In the genomic region with DNA sequence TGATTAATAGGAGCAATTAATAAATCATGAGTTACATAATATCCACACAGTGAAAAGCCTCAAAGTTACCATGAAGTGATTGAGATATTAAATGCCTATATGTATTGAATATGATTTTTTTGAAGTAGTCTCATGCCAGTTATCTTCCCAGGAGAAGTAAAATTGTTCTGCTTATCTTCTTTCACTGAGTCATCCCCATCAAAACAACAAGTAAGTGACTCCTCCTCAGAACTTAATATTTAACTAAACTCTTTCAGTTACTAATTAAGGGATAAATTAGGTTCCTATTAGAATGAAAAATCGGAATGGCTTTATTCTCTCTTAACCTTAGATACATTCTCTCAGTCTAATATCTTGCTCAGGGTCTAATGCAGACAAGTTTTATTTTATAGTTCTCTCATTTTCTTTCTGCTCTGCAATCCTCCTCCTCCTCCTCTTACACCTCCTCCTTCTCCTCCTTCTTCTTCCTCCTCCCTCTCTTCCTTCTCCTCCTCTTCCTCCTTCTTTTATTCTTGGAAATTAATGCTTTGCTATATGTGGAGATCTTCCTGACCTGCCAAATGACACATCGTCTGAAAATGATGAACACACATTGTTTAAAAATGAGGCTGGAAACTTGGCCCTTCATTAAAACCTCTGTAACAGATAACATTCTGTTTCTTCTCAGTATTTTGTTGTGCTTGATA, we compare ENCODE assay signal across 1 cellular context.
TF ChIP-seq lines count a peak whose summit lies in the region.

No MANE protein-coding gene starts in this region.

TF ChIP-seq in K562, 482 proteins besides CTCF, POLR2A, EP300 and RAD21 (continued from another document and continues in another):
- TF ChIP-seq, protein P1, sequence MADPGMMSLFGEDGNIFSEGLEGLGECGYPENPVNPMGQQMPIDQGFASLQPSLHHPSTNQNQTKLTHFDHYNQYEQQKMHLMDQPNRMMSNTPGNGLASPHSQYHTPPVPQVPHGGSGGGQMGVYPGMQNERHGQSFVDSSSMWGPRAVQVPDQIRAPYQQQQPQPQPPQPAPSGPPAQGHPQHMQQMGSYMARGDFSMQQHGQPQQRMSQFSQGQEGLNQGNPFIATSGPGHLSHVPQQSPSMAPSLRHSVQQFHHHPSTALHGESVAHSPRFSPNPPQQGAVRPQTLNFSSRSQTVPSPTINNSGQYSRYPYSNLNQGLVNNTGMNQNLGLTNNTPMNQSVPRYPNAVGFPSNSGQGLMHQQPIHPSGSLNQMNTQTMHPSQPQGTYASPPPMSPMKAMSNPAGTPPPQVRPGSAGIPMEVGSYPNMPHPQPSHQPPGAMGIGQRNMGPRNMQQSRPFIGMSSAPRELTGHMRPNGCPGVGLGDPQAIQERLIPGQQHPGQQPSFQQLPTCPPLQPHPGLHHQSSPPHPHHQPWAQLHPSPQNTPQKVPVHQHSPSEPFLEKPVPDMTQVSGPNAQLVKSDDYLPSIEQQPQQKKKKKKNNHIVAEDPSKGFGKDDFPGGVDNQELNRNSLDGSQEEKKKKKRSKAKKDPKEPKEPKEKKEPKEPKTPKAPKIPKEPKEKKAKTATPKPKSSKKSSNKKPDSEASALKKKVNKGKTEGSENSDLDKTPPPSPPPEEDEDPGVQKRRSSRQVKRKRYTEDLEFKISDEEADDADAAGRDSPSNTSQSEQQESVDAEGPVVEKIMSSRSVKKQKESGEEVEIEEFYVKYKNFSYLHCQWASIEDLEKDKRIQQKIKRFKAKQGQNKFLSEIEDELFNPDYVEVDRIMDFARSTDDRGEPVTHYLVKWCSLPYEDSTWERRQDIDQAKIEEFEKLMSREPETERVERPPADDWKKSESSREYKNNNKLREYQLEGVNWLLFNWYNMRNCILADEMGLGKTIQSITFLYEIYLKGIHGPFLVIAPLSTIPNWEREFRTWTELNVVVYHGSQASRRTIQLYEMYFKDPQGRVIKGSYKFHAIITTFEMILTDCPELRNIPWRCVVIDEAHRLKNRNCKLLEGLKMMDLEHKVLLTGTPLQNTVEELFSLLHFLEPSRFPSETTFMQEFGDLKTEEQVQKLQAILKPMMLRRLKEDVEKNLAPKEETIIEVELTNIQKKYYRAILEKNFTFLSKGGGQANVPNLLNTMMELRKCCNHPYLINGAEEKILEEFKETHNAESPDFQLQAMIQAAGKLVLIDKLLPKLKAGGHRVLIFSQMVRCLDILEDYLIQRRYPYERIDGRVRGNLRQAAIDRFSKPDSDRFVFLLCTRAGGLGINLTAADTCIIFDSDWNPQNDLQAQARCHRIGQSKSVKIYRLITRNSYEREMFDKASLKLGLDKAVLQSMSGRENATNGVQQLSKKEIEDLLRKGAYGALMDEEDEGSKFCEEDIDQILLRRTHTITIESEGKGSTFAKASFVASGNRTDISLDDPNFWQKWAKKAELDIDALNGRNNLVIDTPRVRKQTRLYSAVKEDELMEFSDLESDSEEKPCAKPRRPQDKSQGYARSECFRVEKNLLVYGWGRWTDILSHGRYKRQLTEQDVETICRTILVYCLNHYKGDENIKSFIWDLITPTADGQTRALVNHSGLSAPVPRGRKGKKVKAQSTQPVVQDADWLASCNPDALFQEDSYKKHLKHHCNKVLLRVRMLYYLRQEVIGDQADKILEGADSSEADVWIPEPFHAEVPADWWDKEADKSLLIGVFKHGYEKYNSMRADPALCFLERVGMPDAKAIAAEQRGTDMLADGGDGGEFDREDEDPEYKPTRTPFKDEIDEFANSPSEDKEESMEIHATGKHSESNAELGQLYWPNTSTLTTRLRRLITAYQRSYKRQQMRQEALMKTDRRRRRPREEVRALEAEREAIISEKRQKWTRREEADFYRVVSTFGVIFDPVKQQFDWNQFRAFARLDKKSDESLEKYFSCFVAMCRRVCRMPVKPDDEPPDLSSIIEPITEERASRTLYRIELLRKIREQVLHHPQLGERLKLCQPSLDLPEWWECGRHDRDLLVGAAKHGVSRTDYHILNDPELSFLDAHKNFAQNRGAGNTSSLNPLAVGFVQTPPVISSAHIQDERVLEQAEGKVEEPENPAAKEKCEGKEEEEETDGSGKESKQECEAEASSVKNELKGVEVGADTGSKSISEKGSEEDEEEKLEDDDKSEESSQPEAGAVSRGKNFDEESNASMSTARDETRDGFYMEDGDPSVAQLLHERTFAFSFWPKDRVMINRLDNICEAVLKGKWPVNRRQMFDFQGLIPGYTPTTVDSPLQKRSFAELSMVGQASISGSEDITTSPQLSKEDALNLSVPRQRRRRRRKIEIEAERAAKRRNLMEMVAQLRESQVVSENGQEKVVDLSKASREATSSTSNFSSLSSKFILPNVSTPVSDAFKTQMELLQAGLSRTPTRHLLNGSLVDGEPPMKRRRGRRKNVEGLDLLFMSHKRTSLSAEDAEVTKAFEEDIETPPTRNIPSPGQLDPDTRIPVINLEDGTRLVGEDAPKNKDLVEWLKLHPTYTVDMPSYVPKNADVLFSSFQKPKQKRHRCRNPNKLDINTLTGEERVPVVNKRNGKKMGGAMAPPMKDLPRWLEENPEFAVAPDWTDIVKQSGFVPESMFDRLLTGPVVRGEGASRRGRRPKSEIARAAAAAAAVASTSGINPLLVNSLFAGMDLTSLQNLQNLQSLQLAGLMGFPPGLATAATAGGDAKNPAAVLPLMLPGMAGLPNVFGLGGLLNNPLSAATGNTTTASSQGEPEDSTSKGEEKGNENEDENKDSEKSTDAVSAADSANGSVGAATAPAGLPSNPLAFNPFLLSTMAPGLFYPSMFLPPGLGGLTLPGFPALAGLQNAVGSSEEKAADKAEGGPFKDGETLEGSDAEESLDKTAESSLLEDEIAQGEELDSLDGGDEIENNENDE (IDR thresholded peaks at IDR 0.05; ENCODE audit: low read depth, low read length): no peak
- TF ChIP-seq, protein P2, sequence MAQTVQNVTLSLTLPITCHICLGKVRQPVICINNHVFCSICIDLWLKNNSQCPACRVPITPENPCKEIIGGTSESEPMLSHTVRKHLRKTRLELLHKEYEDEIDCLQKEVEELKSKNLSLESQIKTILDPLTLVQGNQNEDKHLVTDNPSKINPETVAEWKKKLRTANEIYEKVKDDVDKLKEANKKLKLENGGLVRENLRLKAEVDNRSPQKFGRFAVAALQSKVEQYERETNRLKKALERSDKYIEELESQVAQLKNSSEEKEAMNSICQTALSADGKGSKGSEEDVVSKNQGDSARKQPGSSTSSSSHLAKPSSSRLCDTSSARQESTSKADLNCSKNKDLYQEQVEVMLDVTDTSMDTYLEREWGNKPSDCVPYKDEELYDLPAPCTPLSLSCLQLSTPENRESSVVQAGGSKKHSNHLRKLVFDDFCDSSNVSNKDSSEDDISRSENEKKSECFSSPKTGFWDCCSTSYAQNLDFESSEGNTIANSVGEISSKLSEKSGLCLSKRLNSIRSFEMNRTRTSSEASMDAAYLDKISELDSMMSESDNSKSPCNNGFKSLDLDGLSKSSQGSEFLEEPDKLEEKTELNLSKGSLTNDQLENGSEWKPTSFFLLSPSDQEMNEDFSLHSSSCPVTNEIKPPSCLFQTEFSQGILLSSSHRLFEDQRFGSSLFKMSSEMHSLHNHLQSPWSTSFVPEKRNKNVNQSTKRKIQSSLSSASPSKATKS (CRISPR knock-in tag; IDR thresholded peaks at IDR 0.05): no peak
- no peak for TF ChIP-seq NR1H2 (CRISPR knock-in tag; IDR thresholded peaks at IDR 0.05)
- peak; percentile 91 for TF ChIP-seq FOSL1 (tag; conservative IDR thresholded peaks at IDR 0.05)
- TF ChIP-seq, protein P3, sequence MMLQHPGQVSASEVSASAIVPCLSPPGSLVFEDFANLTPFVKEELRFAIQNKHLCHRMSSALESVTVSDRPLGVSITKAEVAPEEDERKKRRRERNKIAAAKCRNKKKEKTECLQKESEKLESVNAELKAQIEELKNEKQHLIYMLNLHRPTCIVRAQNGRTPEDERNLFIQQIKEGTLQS (IDR thresholded peaks at IDR 0.05): peak; percentile 75
- TF ChIP-seq, protein P3 (CRISPR knock-in tag; conservative IDR thresholded peaks at IDR 0.05): no peak
- peak; percentile 9; the same call in 1 of the 2 replicates for TF ChIP-seq ZNF316 (IDR thresholded peaks at IDR 0.05)
- TF ChIP-seq, protein P4, sequence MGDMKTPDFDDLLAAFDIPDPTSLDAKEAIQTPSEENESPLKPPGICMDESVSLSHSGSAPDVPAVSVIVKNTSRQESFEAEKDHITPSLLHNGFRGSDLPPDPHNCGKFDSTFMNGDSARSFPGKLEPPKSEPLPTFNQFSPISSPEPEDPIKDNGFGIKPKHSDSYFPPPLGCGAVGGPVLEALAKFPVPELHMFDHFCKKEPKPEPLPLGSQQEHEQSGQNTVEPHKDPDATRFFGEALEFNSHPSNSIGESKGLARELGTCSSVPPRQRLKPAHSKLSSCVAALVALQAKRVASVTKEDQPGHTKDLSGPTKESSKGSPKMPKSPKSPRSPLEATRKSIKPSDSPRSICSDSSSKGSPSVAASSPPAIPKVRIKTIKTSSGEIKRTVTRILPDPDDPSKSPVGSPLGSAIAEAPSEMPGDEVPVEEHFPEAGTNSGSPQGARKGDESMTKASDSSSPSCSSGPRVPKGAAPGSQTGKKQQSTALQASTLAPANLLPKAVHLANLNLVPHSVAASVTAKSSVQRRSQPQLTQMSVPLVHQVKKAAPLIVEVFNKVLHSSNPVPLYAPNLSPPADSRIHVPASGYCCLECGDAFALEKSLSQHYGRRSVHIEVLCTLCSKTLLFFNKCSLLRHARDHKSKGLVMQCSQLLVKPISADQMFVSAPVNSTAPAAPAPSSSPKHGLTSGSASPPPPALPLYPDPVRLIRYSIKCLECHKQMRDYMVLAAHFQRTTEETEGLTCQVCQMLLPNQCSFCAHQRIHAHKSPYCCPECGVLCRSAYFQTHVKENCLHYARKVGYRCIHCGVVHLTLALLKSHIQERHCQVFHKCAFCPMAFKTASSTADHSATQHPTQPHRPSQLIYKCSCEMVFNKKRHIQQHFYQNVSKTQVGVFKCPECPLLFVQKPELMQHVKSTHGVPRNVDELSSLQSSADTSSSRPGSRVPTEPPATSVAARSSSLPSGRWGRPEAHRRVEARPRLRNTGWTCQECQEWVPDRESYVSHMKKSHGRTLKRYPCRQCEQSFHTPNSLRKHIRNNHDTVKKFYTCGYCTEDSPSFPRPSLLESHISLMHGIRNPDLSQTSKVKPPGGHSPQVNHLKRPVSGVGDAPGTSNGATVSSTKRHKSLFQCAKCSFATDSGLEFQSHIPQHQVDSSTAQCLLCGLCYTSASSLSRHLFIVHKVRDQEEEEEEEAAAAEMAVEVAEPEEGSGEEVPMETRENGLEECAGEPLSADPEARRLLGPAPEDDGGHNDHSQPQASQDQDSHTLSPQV (IDR thresholded peaks at IDR 0.05): 0 out of 2 replicates have a peak, but pooled peaks have one; percentile 31
- TF ChIP-seq MAFF (IDR thresholded peaks at IDR 0.05; ENCODE audit: low read length): peak; percentile 62; the same call in 1 of the 2 replicates
- TF ChIP-seq, protein P5, sequence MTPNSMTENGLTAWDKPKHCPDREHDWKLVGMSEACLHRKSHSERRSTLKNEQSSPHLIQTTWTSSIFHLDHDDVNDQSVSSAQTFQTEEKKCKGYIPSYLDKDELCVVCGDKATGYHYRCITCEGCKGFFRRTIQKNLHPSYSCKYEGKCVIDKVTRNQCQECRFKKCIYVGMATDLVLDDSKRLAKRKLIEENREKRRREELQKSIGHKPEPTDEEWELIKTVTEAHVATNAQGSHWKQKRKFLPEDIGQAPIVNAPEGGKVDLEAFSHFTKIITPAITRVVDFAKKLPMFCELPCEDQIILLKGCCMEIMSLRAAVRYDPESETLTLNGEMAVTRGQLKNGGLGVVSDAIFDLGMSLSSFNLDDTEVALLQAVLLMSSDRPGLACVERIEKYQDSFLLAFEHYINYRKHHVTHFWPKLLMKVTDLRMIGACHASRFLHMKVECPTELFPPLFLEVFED (CRISPR knock-in tag; conservative IDR thresholded peaks at IDR 0.05): 0 out of 2 replicates have a peak, but pooled peaks have one; percentile 44
- peak; percentile 52; the same call in 1 of the 2 replicates for TF ChIP-seq JUN (IDR thresholded peaks at IDR 0.05; ENCODE audit: borderline replicate concordance, low read depth, low read length)
- no peak for TF ChIP-seq JUN (CRISPR knock-in tag; IDR thresholded peaks at IDR 0.05; ENCODE audit: borderline replicate concordance)
- peak; percentile 70 for TF ChIP-seq SMARCE1 (IDR thresholded peaks at IDR 0.05)
- TF ChIP-seq, protein P6, sequence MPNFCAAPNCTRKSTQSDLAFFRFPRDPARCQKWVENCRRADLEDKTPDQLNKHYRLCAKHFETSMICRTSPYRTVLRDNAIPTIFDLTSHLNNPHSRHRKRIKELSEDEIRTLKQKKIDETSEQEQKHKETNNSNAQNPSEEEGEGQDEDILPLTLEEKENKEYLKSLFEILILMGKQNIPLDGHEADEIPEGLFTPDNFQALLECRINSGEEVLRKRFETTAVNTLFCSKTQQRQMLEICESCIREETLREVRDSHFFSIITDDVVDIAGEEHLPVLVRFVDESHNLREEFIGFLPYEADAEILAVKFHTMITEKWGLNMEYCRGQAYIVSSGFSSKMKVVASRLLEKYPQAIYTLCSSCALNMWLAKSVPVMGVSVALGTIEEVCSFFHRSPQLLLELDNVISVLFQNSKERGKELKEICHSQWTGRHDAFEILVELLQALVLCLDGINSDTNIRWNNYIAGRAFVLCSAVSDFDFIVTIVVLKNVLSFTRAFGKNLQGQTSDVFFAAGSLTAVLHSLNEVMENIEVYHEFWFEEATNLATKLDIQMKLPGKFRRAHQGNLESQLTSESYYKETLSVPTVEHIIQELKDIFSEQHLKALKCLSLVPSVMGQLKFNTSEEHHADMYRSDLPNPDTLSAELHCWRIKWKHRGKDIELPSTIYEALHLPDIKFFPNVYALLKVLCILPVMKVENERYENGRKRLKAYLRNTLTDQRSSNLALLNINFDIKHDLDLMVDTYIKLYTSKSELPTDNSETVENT (CRISPR knock-in tag; IDR thresholded peaks at IDR 0.05): no peak
- no peak for TF ChIP-seq HMG20B (CRISPR knock-in tag; IDR thresholded peaks at IDR 0.05)
- TF ChIP-seq GTF2A2 (tag; IDR thresholded peaks at IDR 0.05): no peak
- TF ChIP-seq ZNF79 (CRISPR knock-in tag; IDR thresholded peaks at IDR 0.05; ENCODE audit: low read depth): no peak
- TF ChIP-seq, protein P7, sequence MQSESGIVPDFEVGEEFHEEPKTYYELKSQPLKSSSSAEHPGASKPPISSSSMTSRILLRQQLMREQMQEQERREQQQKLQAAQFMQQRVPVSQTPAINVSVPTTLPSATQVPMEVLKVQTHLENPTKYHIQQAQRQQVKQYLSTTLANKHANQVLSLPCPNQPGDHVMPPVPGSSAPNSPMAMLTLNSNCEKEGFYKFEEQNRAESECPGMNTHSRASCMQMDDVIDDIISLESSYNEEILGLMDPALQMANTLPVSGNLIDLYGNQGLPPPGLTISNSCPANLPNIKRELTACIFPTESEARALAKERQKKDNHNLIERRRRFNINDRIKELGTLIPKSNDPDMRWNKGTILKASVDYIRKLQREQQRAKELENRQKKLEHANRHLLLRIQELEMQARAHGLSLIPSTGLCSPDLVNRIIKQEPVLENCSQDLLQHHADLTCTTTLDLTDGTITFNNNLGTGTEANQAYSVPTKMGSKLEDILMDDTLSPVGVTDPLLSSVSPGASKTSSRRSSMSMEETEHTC (IDR thresholded peaks at IDR 0.05): no peak
- no peak for TF ChIP-seq RAD51 (IDR thresholded peaks at IDR 0.05; ENCODE audit: borderline replicate concordance, low read depth)
- TF ChIP-seq POLR2AphosphoS5 (IDR thresholded peaks at IDR 0.05; ENCODE audit: control insufficient read depth, insufficient read depth, low read depth, low read length): no peak
- TF ChIP-seq RNF2 (IDR thresholded peaks at IDR 0.05): no peak
- no peak for TF ChIP-seq ILF3 (IDR thresholded peaks at IDR 0.05; ENCODE audit: borderline replicate concordance)
- TF ChIP-seq ZC3H11A (IDR thresholded peaks at IDR 0.05; ENCODE audit: low read depth, low read length): no peak
- no peak for TF ChIP-seq CEBPG (CRISPR knock-in tag; IDR thresholded peaks at IDR 0.05)
- 0 out of 4 replicates have a peak, but pooled peaks of 1 of the 2 experiments have one; percentile 11 for TF ChIP-seq CEBPG (tag; conservative IDR thresholded peaks at IDR 0.05 in 1 of 2, IDR thresholded peaks at IDR 0.05 in 1 of 2)
